In genomic region chr6:148559848-148560433, GRCh38 we compare ENCODE assay signal across 8 cellular contexts.
DNase-seq lines count a peak whose midpoint lies in the region; ATAC-seq and TF ChIP-seq lines count a peak whose summit lies in the region.

No MANE protein-coding gene starts in this region.

- no peaks in the 10 kb centered on the region for H3K9me3 ChIP-seq in muscle layer of duodenum (ENCODE audit: control insufficient read depth in 1 of 2, low read length in 2 of 2)

- H3K4me3 ChIP-seq in AG09309 (ENCODE audit: control insufficient read depth, low read depth, low read length) (peak overlapping the region; percentile 20), muscle layer of duodenum (ENCODE audit: low read depth in 1 of 2, low read length in 2 of 2) (peak overlapping the region; percentile 58 to 63)

- H3K27ac ChIP-seq in muscle layer of duodenum (ENCODE audit: low read length): no peak overlapping the region

- TF ChIP-seq CTCF in AG09309 (IDR thresholded peaks at IDR 0.05; ENCODE audit: control insufficient read depth, insufficient read depth, low read depth, low read length, missing control alignments): peak; percentile 86

- DNase-seq in AG09309 (ENCODE audit: low read depth) (no peak), NOMO-1 treated with DMSO at 0.1 percent for 48 hours (lab: John Stamatoyannopoulos, UW; ENCODE audit: unreplicated experiment) (peak; percentile 49), activated T-cell treated with anti-CD3 and anti-CD28 coated beads for 4 hours (peak; percentile 43), erythroblast (lab: John Stamatoyannopoulos, UW) (peak; percentile 56 to 69)
- peak; percentile 49 for DNase-seq in stimulated activated CD8-positive, alpha-beta memory T cell treated with anti-CD3 and anti-CD28 coated beads, Interleukin-7, amount 100 ng/mL, for 24 hours (ENCODE audit: low read depth)

- H3K27me3 ChIP-seq in muscle layer of duodenum (ENCODE audit: low read depth, low read length): no peaks in the 10 kb centered on the region

- no peak for TF ChIP-seq POLR2A in erythroblast (IDR thresholded peaks at IDR 0.05; ENCODE audit: low read length)

- peaks cover 0 to 9% of the 10 kb centered on the region in 2 donors for H3K4me1 ChIP-seq in muscle layer of duodenum (ENCODE audit: control insufficient read depth in 1 of 2, insufficient read depth in 2 of 2, low read length in 2 of 2)

- no peaks in the 10 kb centered on the region for H3K36me3 ChIP-seq in muscle layer of duodenum (ENCODE audit: control insufficient read depth in 1 of 2, insufficient read depth in 2 of 2, low read length in 2 of 2)

- ATAC-seq in GM18873 (IDR thresholded peaks at IDR 0.05; ENCODE audit: low FRiP score, unreplicated experiment) (peak; percentile 50), HG03439 (IDR thresholded peaks at IDR 0.05; ENCODE audit: unreplicated experiment) (peak; percentile 73)
